8 cellular contexts compared by ENCODE assay signal in the genomic region with DNA sequence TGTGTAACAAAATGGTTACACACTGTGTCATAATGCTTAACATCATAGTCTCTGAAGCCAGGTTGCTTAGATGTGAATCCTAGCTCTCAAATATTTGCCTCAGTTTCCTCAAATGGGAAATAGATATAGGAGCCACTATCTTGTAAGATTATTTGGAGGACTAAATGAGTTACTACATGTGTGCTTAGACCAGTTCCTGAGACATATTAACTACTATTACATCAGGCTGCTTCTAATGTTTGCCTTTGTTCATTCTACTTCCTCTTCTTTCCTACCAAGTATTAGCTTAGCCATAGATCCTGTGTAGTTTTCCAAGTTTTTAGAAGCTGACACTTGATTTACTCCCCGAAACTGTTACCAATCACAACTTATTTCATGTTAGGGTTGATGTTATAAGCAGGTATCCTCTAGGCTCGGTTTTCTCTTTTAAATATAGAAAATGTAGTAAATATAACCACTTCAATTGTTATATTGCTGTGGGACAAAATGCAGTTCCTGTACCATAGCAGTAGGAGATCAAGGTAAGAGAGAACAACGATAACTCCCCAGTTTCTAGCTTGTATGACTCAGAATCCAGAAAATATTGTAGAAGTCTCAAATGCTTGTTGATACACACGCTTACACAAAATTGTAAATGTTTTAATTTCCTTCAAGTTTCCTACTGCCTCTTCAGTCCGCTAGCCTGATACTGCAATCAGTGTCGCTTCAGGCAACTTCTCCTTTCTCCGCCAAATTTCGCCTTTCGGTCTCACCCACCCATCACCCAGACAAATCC. TPM values are rescaled to one million over a fixed set of nuclear protein-coding genes. Genes with fewer than 3 reads are reported as not detected.
DNase-seq lines count a peak whose midpoint lies in the region; ATAC-seq and TF ChIP-seq lines count a peak whose summit lies in the region.

No MANE protein-coding gene starts in this region.

- peak overlapping the region; percentile 93 for H3K4me2 ChIP-seq in SK-N-SH

- DNase-seq in SK-N-SH = no peak
- DNase-seq in fibroblast of the conjunctiva (ENCODE audit: low read depth) = peak; percentile 43
- DNase-seq in retinal pigment epithelial cell (ENCODE audit: low read depth) = no peak
- DNase-seq in T-helper 2 cell = no peak

- peak overlapping the region; percentile 84 for H2AFZ ChIP-seq in SK-N-SH (ENCODE audit: low read depth)

- CTCF ChIA-PET in SK-N-SH (lab: Yijun Ruan, JAX) = interaction anchor here (0.6 to 1.1 kb wide), 4 partner anchors 48 to 739 kb away, joined by 3 to 4 read pairs (median 3); no protein-coding TSS in a partner anchor

- H3K9ac ChIP-seq in ES-I3 (ENCODE audit: low read depth, low read length) (peak overlapping the region; percentile 93), SK-N-SH (peak overlapping the region; percentile 90)

- TF ChIP-seq CTCF in SK-N-SH (IDR thresholded peaks at IDR 0.05) (no peak), retinal pigment epithelial cell (conservative IDR thresholded peaks at IDR 0.05; ENCODE audit: low read depth, low read length) (no peak)

- H3K9me3 ChIP-seq in ES-I3 (ENCODE audit: control insufficient read depth, insufficient read depth, low read length) = no peaks in the 10 kb centered on the region
- H3K9me3 ChIP-seq in SK-N-SH = no peaks in the 10 kb centered on the region

- ATAC-seq in HG03571 (IDR thresholded peaks at IDR 0.05; ENCODE audit: unreplicated experiment) (peak; percentile 1), GM18517 (IDR thresholded peaks at IDR 0.05; ENCODE audit: unreplicated experiment) (no peak), HG02623 (IDR thresholded peaks at IDR 0.05; ENCODE audit: unreplicated experiment) (no peak)

- peaks cover 26% of the 10 kb centered on the region for H3K79me2 ChIP-seq in SK-N-SH (ENCODE audit: insufficient read depth)

- H4K20me1 ChIP-seq in SK-N-SH (ENCODE audit: insufficient read depth) = no peaks in the 10 kb centered on the region

- POLR2A ChIA-PET in SK-N-SH (lab: Yijun Ruan, JAX) = interaction anchor here (0.9 to 1.4 kb wide), 3 partner anchors 10 to 203 kb away, joined by 3 to 4 read pairs (median 4); no protein-coding TSS in a partner anchor

- TF ChIP-seq EP300 in SK-N-SH (IDR thresholded peaks at IDR 0.05; ENCODE audit: borderline replicate concordance in 1 of 2, low read depth in 1 of 2, low read length in 1 of 2) = no peak

- TF ChIP-seq RAD21 in SK-N-SH (IDR thresholded peaks at IDR 0.05; ENCODE audit: low read length) = no peak

- H3K36me3 ChIP-seq in ES-I3 (ENCODE audit: insufficient read depth, low read length) = no peaks in the 10 kb centered on the region
- peaks cover 15 to 16% of the 10 kb centered on the region in 2 experiments for H3K36me3 ChIP-seq in SK-N-SH (replicated peaks in 1 of 2; ENCODE audit: control insufficient read depth in 1 of 2, insufficient read depth in 2 of 2, low read length in 1 of 2)

- peaks cover 4% of the 10 kb centered on the region for H3F3A ChIP-seq in SK-N-SH (replicated peaks; ENCODE audit: insufficient read depth)

- H3K27me3 ChIP-seq in SK-N-SH (ENCODE audit: insufficient read depth) = no peaks in the 10 kb centered on the region

- H3K4me3 ChIP-seq in SK-N-SH (ENCODE audit: low read depth in 2 of 2, low read length in 1 of 2) (peak overlapping the region; percentile 69 to 96), retinal pigment epithelial cell (ENCODE audit: low read length) (peak overlapping the region; percentile 86)

- peak overlapping the region; percentile 86 to 95 for H3K27ac ChIP-seq in SK-N-SH (ENCODE audit: low read depth in 2 of 2, low read length in 1 of 2)

- H3K4me1 ChIP-seq in ES-I3 (ENCODE audit: insufficient read depth, low read length) (peaks cover 3% of the 10 kb centered on the region; the same call in 1 of the 2 replicates), SK-N-SH (ENCODE audit: control insufficient read depth in 1 of 2, insufficient read depth in 2 of 2, low read depth in 1 of 2, low read length in 1 of 2) (peaks cover 0 to 12% of the 10 kb centered on the region in 2 experiments; a peak in 3 of 4 replicates)

- WGBS in SK-N-SH (ENCODE audit: low lambda C conversion rate) = 4% methylated on average over 9 of the region's 9 CpGs

- H3K9me2 ChIP-seq in SK-N-SH = no peaks in the 10 kb centered on the region

TF ChIP-seq in SK-N-SH, 30 proteins besides CTCF, POLR2A, EP300 and RAD21:
- TF ChIP-seq SMC3 (IDR thresholded peaks at IDR 0.05; ENCODE audit: low read depth, low read length) (no peak), NFIC (IDR thresholded peaks at IDR 0.05; ENCODE audit: borderline replicate concordance) (no peak), FOSL2 (IDR thresholded peaks at IDR 0.05; ENCODE audit: borderline replicate concordance, low read depth) (no peak; the same call in 1 of the 2 replicates), TEAD4 (IDR thresholded peaks at IDR 0.05; ENCODE audit: borderline replicate concordance, insufficient read depth) (no peak), RCOR1 (IDR thresholded peaks at IDR 0.05; ENCODE audit: low read length) (no peak), JUND (IDR thresholded peaks at IDR 0.05) (no peak), RXRA (IDR thresholded peaks at IDR 0.05; ENCODE audit: borderline replicate concordance, low read depth) (no peak), TCF12 (IDR thresholded peaks at IDR 0.05) (no peak), GABPA (IDR thresholded peaks at IDR 0.05; ENCODE audit: low read depth) (no peak), POLR2AphosphoS5 (IDR thresholded peaks at IDR 0.05; ENCODE audit: low read depth, low read length) (no peak), MXI1 (IDR thresholded peaks at IDR 0.05; ENCODE audit: low read depth, low read length) (no peak), TAF1 (IDR thresholded peaks at IDR 0.05; ENCODE audit: borderline replicate concordance, low read depth, low read length) (no peak), MEF2A (IDR thresholded peaks at IDR 0.05; ENCODE audit: borderline replicate concordance, low read depth) (no peak), NRF1 (IDR thresholded peaks at IDR 0.05; ENCODE audit: low read depth, low read length) (no peak), FOXJ3 (CRISPR knock-in tag; IDR thresholded peaks at IDR 0.05) (no peak)
- TF ChIP-seq, protein P1, sequence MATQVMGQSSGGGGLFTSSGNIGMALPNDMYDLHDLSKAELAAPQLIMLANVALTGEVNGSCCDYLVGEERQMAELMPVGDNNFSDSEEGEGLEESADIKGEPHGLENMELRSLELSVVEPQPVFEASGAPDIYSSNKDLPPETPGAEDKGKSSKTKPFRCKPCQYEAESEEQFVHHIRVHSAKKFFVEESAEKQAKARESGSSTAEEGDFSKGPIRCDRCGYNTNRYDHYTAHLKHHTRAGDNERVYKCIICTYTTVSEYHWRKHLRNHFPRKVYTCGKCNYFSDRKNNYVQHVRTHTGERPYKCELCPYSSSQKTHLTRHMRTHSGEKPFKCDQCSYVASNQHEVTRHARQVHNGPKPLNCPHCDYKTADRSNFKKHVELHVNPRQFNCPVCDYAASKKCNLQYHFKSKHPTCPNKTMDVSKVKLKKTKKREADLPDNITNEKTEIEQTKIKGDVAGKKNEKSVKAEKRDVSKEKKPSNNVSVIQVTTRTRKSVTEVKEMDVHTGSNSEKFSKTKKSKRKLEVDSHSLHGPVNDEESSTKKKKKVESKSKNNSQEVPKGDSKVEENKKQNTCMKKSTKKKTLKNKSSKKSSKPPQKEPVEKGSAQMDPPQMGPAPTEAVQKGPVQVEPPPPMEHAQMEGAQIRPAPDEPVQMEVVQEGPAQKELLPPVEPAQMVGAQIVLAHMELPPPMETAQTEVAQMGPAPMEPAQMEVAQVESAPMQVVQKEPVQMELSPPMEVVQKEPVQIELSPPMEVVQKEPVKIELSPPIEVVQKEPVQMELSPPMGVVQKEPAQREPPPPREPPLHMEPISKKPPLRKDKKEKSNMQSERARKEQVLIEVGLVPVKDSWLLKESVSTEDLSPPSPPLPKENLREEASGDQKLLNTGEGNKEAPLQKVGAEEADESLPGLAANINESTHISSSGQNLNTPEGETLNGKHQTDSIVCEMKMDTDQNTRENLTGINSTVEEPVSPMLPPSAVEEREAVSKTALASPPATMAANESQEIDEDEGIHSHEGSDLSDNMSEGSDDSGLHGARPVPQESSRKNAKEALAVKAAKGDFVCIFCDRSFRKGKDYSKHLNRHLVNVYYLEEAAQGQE (IDR thresholded peaks at IDR 0.05; ENCODE audit: low read depth, low read length) = no peak
- TF ChIP-seq, protein P2, sequence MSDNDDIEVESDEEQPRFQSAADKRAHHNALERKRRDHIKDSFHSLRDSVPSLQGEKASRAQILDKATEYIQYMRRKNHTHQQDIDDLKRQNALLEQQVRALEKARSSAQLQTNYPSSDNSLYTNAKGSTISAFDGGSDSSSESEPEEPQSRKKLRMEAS (IDR thresholded peaks at IDR 0.05; ENCODE audit: low read depth) = no peak
- TF ChIP-seq, protein P3, sequence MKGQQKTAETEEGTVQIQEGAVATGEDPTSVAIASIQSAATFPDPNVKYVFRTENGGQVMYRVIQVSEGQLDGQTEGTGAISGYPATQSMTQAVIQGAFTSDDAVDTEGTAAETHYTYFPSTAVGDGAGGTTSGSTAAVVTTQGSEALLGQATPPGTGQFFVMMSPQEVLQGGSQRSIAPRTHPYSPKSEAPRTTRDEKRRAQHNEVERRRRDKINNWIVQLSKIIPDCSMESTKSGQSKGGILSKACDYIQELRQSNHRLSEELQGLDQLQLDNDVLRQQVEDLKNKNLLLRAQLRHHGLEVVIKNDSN (IDR thresholded peaks at IDR 0.05; ENCODE audit: borderline replicate concordance, low read depth) = no peak

RNA-seq across cellular contexts. Expression of a gene that starts 0.7 kb away (rescaled TPM):
- polyA plus RNA-seq in SK-N-SH (2012; rRNA removed) = 30.8 and 41.5 TPM in 2 replicates
- polyA plus RNA-seq in SK-N-SH (2012; cell fraction: cytosol; rRNA removed) = 44.6 and 54.4 TPM in 2 replicates
- polyA plus RNA-seq in SK-N-SH (2012; cell fraction: nucleus; rRNA removed) = 26.2 and 61.7 TPM in 2 replicates
